8 cellular contexts compared by ENCODE assay signal in genomic region chr9:128724744-128725211, GRCh38. TPM values are rescaled to one million over a fixed set of nuclear protein-coding genes. Genes with fewer than 3 reads are reported as not detected.
A peak's percentile ranks its signal among the peaks of the same experiment; 100 is the strongest.
DNase-seq lines count a peak whose midpoint lies in the region; ATAC-seq, FAIRE-seq and TF ChIP-seq lines count a peak whose summit lies in the region.

No MANE protein-coding gene starts in this region.

- H3K36me3 ChIP-seq in body of pancreas (replicated peaks in 1 of 2; ENCODE audit: insufficient read depth in 1 of 2, low read depth in 2 of 2) (no peaks in the 10 kb centered on the region), hepatocyte (replicated peaks; ENCODE audit: insufficient read depth, low read depth) (no peaks in the 10 kb centered on the region), psoas muscle (ENCODE audit: insufficient read depth in 1 of 2, low read depth in 1 of 2) (peaks cover 0 to 5% of the 10 kb centered on the region in 2 donors)

- no peak for ATAC-seq in body of pancreas
- peak in 2 of 4 donors; percentile 15 to 17 for ATAC-seq in psoas muscle
- ATAC-seq in HG02571 (IDR thresholded peaks at IDR 0.05; ENCODE audit: unreplicated experiment) = no peak

- H2AFZ ChIP-seq in hepatocyte = peak overlapping the region; percentile 17

- H3K4me1 ChIP-seq in body of pancreas = peaks cover 20% of the 10 kb centered on the region
- H3K4me1 ChIP-seq in hepatocyte (ENCODE audit: insufficient read depth) = peaks cover 7% of the 10 kb centered on the region
- peaks cover 8% of the 10 kb centered on the region for H3K4me1 ChIP-seq in psoas muscle

- peak overlapping the region; percentile 79 for H3K4me2 ChIP-seq in hepatocyte

- peak; percentile 94 for DNase-seq in A172 (ENCODE audit: low spot score)
- peak; percentile 71 for DNase-seq in GM12892 (ENCODE audit: insufficient read length)
- peak; percentile 64 for DNase-seq in LHCN-M2 (ENCODE audit: low read depth)
- peak; percentile 51 for DNase-seq in SKM-1 (lab: John Stamatoyannopoulos, UW; ENCODE audit: unreplicated experiment)
- peak; percentile 55 to 74 (median 66) for DNase-seq in body of pancreas
- peak; percentile 71 for DNase-seq in hepatocyte (ENCODE audit: low spot score)
- peak; percentile 67 to 82 for DNase-seq in psoas muscle

- intact Hi-C loops in body of pancreas (cut with DNase I) (no loop called here), psoas muscle (cut with DNase I) (loop anchor here (5.0 to 10.0 kb wide), 2 partner anchors 43 to 220 kb away; partner anchors contain the start of genes DOLK (in 1 of the 2) and NUP188 (in 1 of the 2))

- no peaks in the 10 kb centered on the region for H3K79me2 ChIP-seq in hepatocyte

- no peaks in the 10 kb centered on the region for H4K20me1 ChIP-seq in hepatocyte (ENCODE audit: insufficient read depth, poor library complexity, severe bottlenecking)

- no peak for FAIRE-seq in GM12892 (lab: Jason Lieb, UNC)

- TF ChIP-seq POLR2A in GM12892 (IDR thresholded peaks at IDR 0.05; ENCODE audit: low read depth, low read length) (no peak), body of pancreas (IDR thresholded peaks at IDR 0.05) (peak in 2 of 3 donors; percentile 9 to 17)

- H3K27me3 ChIP-seq in body of pancreas = no peaks in the 10 kb centered on the region
- no peaks in the 10 kb centered on the region for H3K27me3 ChIP-seq in hepatocyte
- H3K27me3 ChIP-seq in psoas muscle (ENCODE audit: insufficient read depth in 3 of 3, low read length in 2 of 3) = no peaks in the 10 kb centered on the region

- WGBS in body of pancreas, 2 donors = 20 to 21% methylated on average over 8 to 10 of the region's 10 CpGs
- 37% methylated on average over 10 of the region's 10 CpGs for WGBS in hepatocyte (ENCODE audit: low lambda C conversion rate, missing lambda C conversion rate)
- WGBS in psoas muscle, 3 donors = 17 to 21% (median 18%) methylated on average over 10 of the region's 10 CpGs

- H3K4me3 ChIP-seq in body of pancreas = peak overlapping the region in 1 of 2 donors; percentile 92
- peak overlapping the region; percentile 31 for H3K4me3 ChIP-seq in hepatocyte
- H3K4me3 ChIP-seq in psoas muscle = peak overlapping the region; percentile 65

- H3K9me2 ChIP-seq in hepatocyte (replicated peaks; ENCODE audit: insufficient read depth) = no peaks in the 10 kb centered on the region

- H3K27ac ChIP-seq in body of pancreas (peak overlapping the region in 3 of 4 donors; percentile 12 to 86 (median 84)), hepatocyte (no peak overlapping the region), psoas muscle (no peak overlapping the region)

- TF ChIP-seq CTCF in body of pancreas (IDR thresholded peaks at IDR 0.05) = peak in 1 of 7 experiments; percentile 13
- TF ChIP-seq CTCF in hepatocyte (IDR thresholded peaks at IDR 0.05; ENCODE audit: poor library complexity) = no peak
- no peak for TF ChIP-seq CTCF in psoas muscle (IDR thresholded peaks at IDR 0.05)

- H3K9me3 ChIP-seq in body of pancreas = no peaks in the 10 kb centered on the region
- H3K9me3 ChIP-seq in hepatocyte (ENCODE audit: low read depth) = no peaks in the 10 kb centered on the region
- H3K9me3 ChIP-seq in psoas muscle = no peaks in the 10 kb centered on the region

RNA-seq across cellular contexts. Expression of gene ZDHHC12, which starts 0.9 kb away (rescaled TPM):
- 153 and 193 TPM in 2 replicates for total RNA-seq in A172 (2014; rRNA removed; shearing (Covaris generic))
- polyA plus RNA-seq in GM12892 (2012; ENCODE audit: missing spikeins) = 23.0 TPM
- 60.5 and 64.6 TPM in 2 replicates for total RNA-seq in LHCN-M2 (2014; rRNA removed)
- polyA plus RNA-seq in LHCN-M2 (2012) = 28.9 TPM
- total RNA-seq in body of pancreas = 10 to 100 TPM; 21.1 to 64.9 TPM
- total RNA-seq in hepatocyte = 26.2 and 33.5 TPM in 2 replicates
- polyA plus RNA-seq in hepatocyte = 76.3 and 84.9 TPM in 2 replicates
- 1 to 10 TPM; 4.5 to 7.2 (median 5.0) TPM for total RNA-seq in psoas muscle
- polyA plus RNA-seq in psoas muscle = 10 to 100 TPM in 2 of 3 donors, 1 to 10 TPM in 1; 9.7 to 18.5 (median 12.4) TPM

RNA-seq across cellular contexts. Expression of gene PKN3, which starts 22.5 kb away (rescaled TPM):
- 16.6 and 18.1 TPM in 2 replicates for total RNA-seq in A172 (2014; rRNA removed; shearing (Covaris generic))
- polyA plus RNA-seq in GM12892 (2012; ENCODE audit: missing spikeins) = 4.9 TPM
- total RNA-seq in LHCN-M2 (2014; rRNA removed) (4.2 and 4.4 TPM in 2 replicates), body of pancreas (10 to 100 TPM in 1 of 2 donors, 1 to 10 TPM in 1; 4.9 to 10.2 TPM), hepatocyte (4.0 and 4.5 TPM in 2 replicates), psoas muscle (1 to 10 TPM; 2.6 to 5.0 (median 3.4) TPM)
- 4.3 TPM for polyA plus RNA-seq in LHCN-M2 (2012)
- polyA plus RNA-seq in hepatocyte (3.7 and 9.4 TPM in 2 replicates), psoas muscle (1 to 10 TPM; 2.9 to 4.4 (median 3.1) TPM)

RNA-seq across cellular contexts. Expression of gene SET, which starts 35.8 kb away (rescaled TPM):
- 1,187 and 1,647 TPM in 2 replicates for total RNA-seq in A172 (2014; rRNA removed; shearing (Covaris generic))
- polyA plus RNA-seq in GM12892 (2012; ENCODE audit: missing spikeins) = 546 TPM
- total RNA-seq in LHCN-M2 (2014; rRNA removed) = 454 and 528 TPM in 2 replicates
- 248 TPM for polyA plus RNA-seq in LHCN-M2 (2012)
- 10 to 100 TPM; 70.9 to 87.2 TPM for total RNA-seq in body of pancreas
- total RNA-seq in hepatocyte = 343 and 416 TPM in 2 replicates
- polyA plus RNA-seq in hepatocyte = 213 and 217 TPM in 2 replicates
- total RNA-seq in psoas muscle = 100 to 1,000 TPM; 171 to 283 (median 203) TPM
- polyA plus RNA-seq in psoas muscle = 100 to 1,000 TPM; 141 to 244 (median 230) TPM

RNA-seq across cellular contexts. Expression of gene ZER1, which starts 46.9 kb away (rescaled TPM):
- 14.8 and 29.1 TPM in 2 replicates for total RNA-seq in A172 (2014; rRNA removed; shearing (Covaris generic))
- 8.4 TPM for polyA plus RNA-seq in GM12892 (2012; ENCODE audit: missing spikeins)
- total RNA-seq in LHCN-M2 (2014; rRNA removed) = 24.2 and 24.5 TPM in 2 replicates
- polyA plus RNA-seq in LHCN-M2 (2012) = 21.0 TPM
- total RNA-seq in body of pancreas = 10 to 100 TPM; 25.7 to 41.9 TPM
- total RNA-seq in hepatocyte = 26.0 and 38.9 TPM in 2 replicates
- 24.4 and 25.1 TPM in 2 replicates for polyA plus RNA-seq in hepatocyte
- 10 to 100 TPM; 40.3 to 67.2 (median 65.0) TPM for total RNA-seq in psoas muscle
- 10 to 100 TPM; 15.2 to 54.8 (median 30.8) TPM for polyA plus RNA-seq in psoas muscle

Comparison
In these comparisons a context has a peak if more than half of its experiments do, and no peak if none do; other contexts are left out.
1. H3K27ac ChIP-seq: peak in body of pancreas (3 of 4); none in hepatocyte (single experiment) and psoas muscle (single experiment).
2. Peak in every context shown above with its lines, with median percentiles within 50 percentile points of each other: DNase-seq.